Comparison of ENCODE assay signal across 3 cellular contexts in genomic region chr18:46213295-46213694, GRCh38.
TF ChIP-seq lines count a peak whose summit lies in the region.

No MANE protein-coding gene starts in this region.

TF ChIP-seq in SK-N-SH, 30 proteins besides CTCF, POLR2A, EP300 and RAD21:
- TF ChIP-seq PBX3 (IDR thresholded peaks at IDR 0.05) (no peak), POLR2AphosphoS5 (IDR thresholded peaks at IDR 0.05; ENCODE audit: low read depth, low read length) (no peak), TCF12 (IDR thresholded peaks at IDR 0.05) (no peak), GATA2 (CRISPR knock-in tag; IDR thresholded peaks at IDR 0.05) (no peak), FOXJ3 (CRISPR knock-in tag; IDR thresholded peaks at IDR 0.05) (no peak), MXI1 (IDR thresholded peaks at IDR 0.05; ENCODE audit: low read depth, low read length) (no peak), REST (IDR thresholded peaks at IDR 0.05; ENCODE audit: low read depth, low read length) (no peak), FOXM1 (IDR thresholded peaks at IDR 0.05; ENCODE audit: low read depth) (no peak)

TF ChIP-seq in SK-N-SH treated with all-trans-retinoic acid at 6 μM for 48 hours, 23 proteins besides CTCF, POLR2A, EP300 and RAD21 (continued from another document):
- TF ChIP-seq ZC3H10 (CRISPR knock-in tag; IDR thresholded peaks at IDR 0.05) (no peak), SNAI2 (CRISPR knock-in tag; IDR thresholded peaks at IDR 0.05) (no peak), POU6F1 (CRISPR knock-in tag; IDR thresholded peaks at IDR 0.05; ENCODE audit: borderline replicate concordance, low read depth) (no peak), ZNF8 (CRISPR knock-in tag; IDR thresholded peaks at IDR 0.05) (no peak), TSHZ2 (CRISPR knock-in tag; IDR thresholded peaks at IDR 0.05) (no peak), PATZ1 (CRISPR knock-in tag; IDR thresholded peaks at IDR 0.05; ENCODE audit: borderline replicate concordance) (no peak)

TF ChIP-seq in H1, 55 proteins besides CTCF, POLR2A, EP300 and RAD21 (continued from another document):
- TF ChIP-seq E2F6 (IDR thresholded peaks at IDR 0.05) = no peak
- no peak for TF ChIP-seq CHD7 (IDR thresholded peaks at IDR 0.05; ENCODE audit: insufficient replicate concordance, low read length)
- no peak for TF ChIP-seq JUND (IDR thresholded peaks at IDR 0.05; ENCODE audit: low read length)
- no peak for TF ChIP-seq HDAC2 (IDR thresholded peaks at IDR 0.05; ENCODE audit: borderline replicate concordance in 1 of 2, low read depth in 2 of 2, low read length in 2 of 2)
- no peak for TF ChIP-seq SIX5 (IDR thresholded peaks at IDR 0.05; ENCODE audit: low read depth, low read length)
- no peak for TF ChIP-seq RXRA (IDR thresholded peaks at IDR 0.05; ENCODE audit: insufficient read depth, low read depth, low read length)
- TF ChIP-seq BACH1 (IDR thresholded peaks at IDR 0.05; ENCODE audit: low read length) = no peak
- TF ChIP-seq RBBP5 (IDR thresholded peaks at IDR 0.05; ENCODE audit: borderline replicate concordance, low read depth, low read length) = no peak
- no peak for TF ChIP-seq GTF2F1 (IDR thresholded peaks at IDR 0.05; ENCODE audit: borderline replicate concordance, low read depth, low read length)
